ENCODE assay signal across 8 cellular contexts in the genomic region with DNA sequence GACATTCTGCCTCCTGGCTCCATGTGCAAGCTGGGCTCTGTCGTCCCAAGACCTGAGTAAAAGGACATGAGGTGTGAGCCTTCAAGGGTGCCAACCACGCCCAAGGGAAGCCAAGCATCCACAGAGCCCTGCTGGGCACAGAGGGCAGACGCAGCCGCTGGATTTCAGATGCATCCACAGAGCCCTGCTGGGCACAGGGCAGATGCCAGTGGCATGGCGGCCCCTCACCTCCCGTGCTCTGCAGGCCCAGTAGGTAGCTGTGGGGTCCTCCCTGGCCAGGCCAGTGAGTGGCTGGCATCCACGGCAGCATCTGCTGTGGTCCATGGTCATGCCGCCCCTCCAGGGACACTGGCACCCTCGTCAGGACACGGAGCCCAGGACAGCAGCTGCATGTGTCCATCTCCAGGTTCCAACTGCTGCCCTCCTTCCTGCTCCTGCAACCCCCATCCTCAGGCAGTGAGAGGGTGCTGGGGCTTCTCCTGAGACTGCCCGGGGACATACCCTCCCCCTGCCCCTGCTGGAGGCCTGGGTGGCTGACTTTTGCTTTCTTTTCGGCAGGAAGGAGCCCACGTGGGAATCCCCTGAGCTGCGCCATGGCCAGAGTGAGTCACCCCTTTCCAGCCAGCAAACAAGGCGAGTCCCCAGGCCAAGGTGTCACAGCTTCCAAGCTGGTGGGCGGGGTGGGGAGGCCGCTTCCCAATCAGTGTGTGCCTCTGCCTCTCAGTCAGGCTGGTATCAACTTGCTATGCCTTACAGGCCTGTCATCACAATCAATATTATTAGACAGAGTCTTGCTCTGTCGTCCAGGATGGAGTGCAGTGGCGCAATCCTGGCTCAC. TPM values are rescaled to one million over a fixed set of nuclear protein-coding genes. Genes with fewer than 3 reads are reported as not detected.
A peak's percentile ranks its signal among the peaks of the same experiment; 100 is the strongest.
DNase-seq lines count a peak whose midpoint lies in the region; ATAC-seq and TF ChIP-seq lines count a peak whose summit lies in the region.

No MANE protein-coding gene starts in this region.

- peak overlapping the region in 1 of 2 donors; percentile 30 for H3K4me3 ChIP-seq in left lung
- H3K4me3 ChIP-seq in A673 (ENCODE audit: low read depth, low read length, poor library complexity, severe bottlenecking): no peak overlapping the region

- H3K4me1 Mint-ChIP-seq in T-cell: peaks cover 13 to 35% (median 32%) of the 10 kb centered on the region in 3 donors
- H3K4me1 Mint-ChIP-seq in activated naive CD8-positive, alpha-beta T cell treated with anti-CD3 and anti-CD28 coated beads, Interleukin-2, amount 50 U/mL, for 24 hours: peaks cover 56% of the 10 kb centered on the region

- intact Hi-C loops in left lung (cut with DNase I) (no loop called here), A673 (cut with micrococcal nuclease; ENCODE audit: unreplicated experiment) (no loop called here)

- POLR2A ChIA-PET in T-cell (lab: Charles Lee): interaction anchor here in 1 of 2 donors (1.0 kb wide), 1 partner anchor 20 kb away, joined by 3 read pairs; no protein-coding TSS in a partner anchor
- POLR2A ChIA-PET in A673 (lab: Charles Lee; ENCODE audit: low non-redundant PET): interaction anchor here (0.6 kb wide), 1 partner anchor 519 kb away, joined by 3 read pairs; no protein-coding TSS in a partner anchor

- in situ Hi-C loops in Caki2 (cut with HindIII; ENCODE audit: low pct_unique_long_range_greater_than_20kb, low sequenced_read_pairs): no loop called here

- no peak for TF ChIP-seq CTCF in left lung (IDR thresholded peaks at IDR 0.05)
- TF ChIP-seq CTCF in A673 (conservative IDR thresholded peaks at IDR 0.05; ENCODE audit: low read depth, low read length): no peak

- DNase-seq in Caki2 (ENCODE audit: low read depth) (peak; percentile 90), HCEC 1CT (peak; percentile 71), T-cell (peak; percentile 34 to 86 (median 75)), left lung (peak in 1 of 2 donors; percentile 77), A673 (ENCODE audit: low spot score) (no peak)
- peak; percentile 92 for DNase-seq in activated naive CD8-positive, alpha-beta T cell treated with anti-CD3 and anti-CD28 coated beads, Interleukin-2, amount 50 U/mL, for 24 hours
- DNase-seq in stimulated activated CD8-positive, alpha-beta memory T cell treated with anti-CD3 and anti-CD28 coated beads, Interleukin-2, amount 100 ng/mL, for 48 hours (ENCODE audit: low read depth in 2 of 2): peak; percentile 85 to 89

- H3K4me1 ChIP-seq in left lung: peaks cover 9 to 35% of the 10 kb centered on the region in 2 donors
- no peaks in the 10 kb centered on the region for H3K4me1 ChIP-seq in A673 (ENCODE audit: insufficient read depth, low read length, poor library complexity, severe bottlenecking)

- BruUV-seq in A673 (replicated peaks; lab: Mats Ljungman, UMichigan): no TSS peak

- H3K36me3 ChIP-seq in left lung: no peaks in the 10 kb centered on the region
- H3K36me3 ChIP-seq in A673 (ENCODE audit: insufficient read depth, low read length, poor library complexity, severe bottlenecking): no peaks in the 10 kb centered on the region

- H3K9me3 ChIP-seq in left lung (no peaks in the 10 kb centered on the region), A673 (ENCODE audit: low read depth, low read length, poor library complexity, severe bottlenecking) (no peaks in the 10 kb centered on the region)

- H3K27me3 ChIP-seq in left lung: no peaks in the 10 kb centered on the region
- no peaks in the 10 kb centered on the region for H3K27me3 ChIP-seq in A673 (replicated peaks; ENCODE audit: insufficient read depth, low read depth, low read length, poor library complexity)

- H3K4me3 Mint-ChIP-seq in T-cell: peak overlapping the region; percentile 72 to 76 (median 72)
- peak overlapping the region; percentile 77 for H3K4me3 Mint-ChIP-seq in activated naive CD8-positive, alpha-beta T cell treated with anti-CD3 and anti-CD28 coated beads, Interleukin-2, amount 50 U/mL, for 24 hours

- H3K36me3 Mint-ChIP-seq in T-cell: no peaks in the 10 kb centered on the region
- H3K36me3 Mint-ChIP-seq in activated naive CD8-positive, alpha-beta T cell treated with anti-CD3 and anti-CD28 coated beads, Interleukin-2, amount 50 U/mL, for 24 hours (ENCODE audit: low read depth): no peaks in the 10 kb centered on the region

- no peaks in the 10 kb centered on the region for H3K27me3 Mint-ChIP-seq in T-cell
- H3K27me3 Mint-ChIP-seq in activated naive CD8-positive, alpha-beta T cell treated with anti-CD3 and anti-CD28 coated beads, Interleukin-2, amount 50 U/mL, for 24 hours: no peaks in the 10 kb centered on the region

- peak overlapping the region; percentile 86 to 89 for H3K27ac Mint-ChIP-seq in T-cell
- peak overlapping the region; percentile 91 for H3K27ac Mint-ChIP-seq in activated naive CD8-positive, alpha-beta T cell treated with anti-CD3 and anti-CD28 coated beads, Interleukin-2, amount 50 U/mL, for 24 hours

- ATAC-seq in T-cell (replicated peaks in 1 of 4) (peak; percentile 40 to 53 (median 44)), left lung (peak; percentile 43), HG02981 (IDR thresholded peaks at IDR 0.05; ENCODE audit: unreplicated experiment) (no peak)
- peak; percentile 76 for ATAC-seq in activated naive CD8-positive, alpha-beta T cell treated with anti-CD3 and anti-CD28 coated beads, Interleukin-2, amount 50 U/mL, for 24 hours

- CTCF ChIA-PET in T-cell (lab: Charles Lee) (no interaction called here), A673 (lab: Charles Lee) (interaction anchor here (0.5 kb wide), 1 partner anchor 541 kb away, joined by 4 read pairs; a partner anchor contains a TSS)

- H3K27ac ChIP-seq in left lung (peak overlapping the region; percentile 39 to 76), A673 (ENCODE audit: low read depth, low read length, poor library complexity, severe bottlenecking) (no peak overlapping the region)

- H3K9me3 Mint-ChIP-seq in T-cell: no peaks in the 10 kb centered on the region
- no peaks in the 10 kb centered on the region for H3K9me3 Mint-ChIP-seq in activated naive CD8-positive, alpha-beta T cell treated with anti-CD3 and anti-CD28 coated beads, Interleukin-2, amount 50 U/mL, for 24 hours

RNA-seq across cellular contexts. Expression of a gene that starts 4.0 kb away (rescaled TPM):
- 61.9 and 67.0 TPM in 2 replicates for total RNA-seq in Caki2 (2014; rRNA removed; shearing (Covaris generic); ENCODE audit: low replicate concordance)
- total RNA-seq in T-cell (10 to 100 TPM; 20.9 to 38.7 (median 33.7) TPM), left lung (10 to 100 TPM; 17.2 to 22.4 TPM), A673 (2021) (29.2 and 33.2 TPM in 2 replicates)

RNA-seq across cellular contexts. Expression of a gene that starts 16.2 kb away (rescaled TPM):
- total RNA-seq in Caki2 (2014; rRNA removed; shearing (Covaris generic); ENCODE audit: low replicate concordance): 460 and 494 TPM in 2 replicates
- 100 to 1,000 TPM; 236 to 314 (median 297) TPM for total RNA-seq in T-cell
- total RNA-seq in left lung: 100 to 1,000 TPM; 247 to 288 TPM
- 321 and 330 TPM in 2 replicates for total RNA-seq in A673 (2021)

RNA-seq across cellular contexts. Expression of a gene that starts 30.2 kb away (rescaled TPM):
- 0.17 TPM in 2 replicates for total RNA-seq in Caki2 (2014; rRNA removed; shearing (Covaris generic); ENCODE audit: low replicate concordance)
- total RNA-seq in T-cell (10 to 100 TPM in 1 of 5 donors, 1 to 10 TPM in 4; 3.0 to 10.7 (median 7.1) TPM), left lung (10 to 100 TPM; 14.7 to 16.0 TPM), A673 (2021) (7.9 and 10.1 TPM in 2 replicates)

RNA-seq across cellular contexts. Expression of a gene that starts 33.1 kb away (rescaled TPM):
- total RNA-seq in Caki2 (2014; rRNA removed; shearing (Covaris generic); ENCODE audit: low replicate concordance): 125 and 127 TPM in 2 replicates
- total RNA-seq in T-cell: 10 to 100 TPM; 23.3 to 56.8 (median 43.5) TPM
- total RNA-seq in left lung: 100 to 1,000 TPM; 118 to 151 TPM
- 94.7 and 109 TPM in 2 replicates for total RNA-seq in A673 (2021)

RNA-seq across cellular contexts. Expression of a gene that starts 40.0 kb away (rescaled TPM):
- total RNA-seq in Caki2 (2014; rRNA removed; shearing (Covaris generic); ENCODE audit: low replicate concordance): 1.3 and 1.7 TPM in 2 replicates
- 1 to 10 TPM; 2.1 to 7.5 (median 5.1) TPM for total RNA-seq in T-cell
- 1 to 10 TPM; 1.7 to 2.6 TPM for total RNA-seq in left lung
- 1.8 and 2.0 TPM in 2 replicates for total RNA-seq in A673 (2021)
